Comparison of ENCODE assay signal across 1 cellular context in genomic region chr11:14315130-14315529, GRCh38.
TF ChIP-seq lines count a peak whose summit lies in the region.

No MANE protein-coding gene starts in this region.

TF ChIP-seq in GM12891, 5 proteins besides CTCF, POLR2A, EP300 and RAD21 (continued from another document):
- TF ChIP-seq TAF1 (IDR thresholded peaks at IDR 0.05; ENCODE audit: low read depth, low read length): no peak
- no peak for TF ChIP-seq POLR2AphosphoS5 (IDR thresholded peaks at IDR 0.05; ENCODE audit: low read depth, low read length)
